In genomic region chr18:2263303-2263702, GRCh38 we compare ENCODE assay signal across 29 cellular contexts.
"Had no signal": no experiment of that assay in that cellular context is flagged by ENCODE, and none has a peak within 500 bp of the region (broad histone marks: within the 10 kb centered on the region; RNA-seq: fewer than 3 reads in every experiment).

No MANE protein-coding gene starts in this region.

- H3K36me3 ChIP-seq: ascending aorta, breast epithelium, cardiac muscle cell, colonic mucosa, WERI-Rb-1 had no signal

- H3K4me1 ChIP-seq: ascending aorta, breast epithelium, colonic mucosa had no signal

- H3K27ac ChIP-seq: ascending aorta, breast epithelium, cardiac muscle cell, colonic mucosa, epithelial cell of prostate, WERI-Rb-1 had no signal

- FAIRE-seq: endometrium, endothelial cell of umbilical vein, frontal cortex had no signal

- H3K9me3 ChIP-seq: ascending aorta, breast epithelium, colonic mucosa had no signal

- H3K27me3 ChIP-seq: ascending aorta, breast epithelium, cardiac muscle cell, colonic mucosa had no signal

- DNase-seq: activated B cell treated with CpG ODN at 0.5 μM for 24 hours; activated CD4-positive, alpha-beta memory T cell treated with anti-CD3 and anti-CD28 coated beads, Interleukin-2, amount 10 ng/mL, durations not matched to agents 7 days and 5 days; activated CD4-positive, alpha-beta T cell treated with anti-CD3 and anti-CD28 coated beads, Interleukin-2, amount 10 ng/mL, durations not matched to agents 7 days and 5 days; activated CD4-positive, alpha-beta T cell treated with anti-CD3 and anti-CD28 coated beads, Interleukin-2, amount 50 U/mL, for 4 hours; activated CD8-positive, alpha-beta memory T cell treated with anti-CD3 and anti-CD28 coated beads, Interleukin-2, amount 50 U/mL, for 48 hours; activated gamma-delta T cell; activated naive CD4-positive, alpha-beta T cell; activated naive CD4-positive, alpha-beta T cell treated with anti-CD3 and anti-CD28 coated beads, Interleukin-2, amount 10 ng/mL, durations not matched to agents 7 days and 5 days; activated naive CD8-positive, alpha-beta T cell treated with anti-CD3 and anti-CD28 coated beads, Interleukin-2, amount 10 ng/mL, durations not matched to agents 7 days and 5 days; activated T-cell treated with anti-CD3 and anti-CD28 coated beads for 4 hours; activated T-cell treated with anti-CD3 and anti-CD28 coated beads, Interleukin-2, amount 50 U/mL, for 24 hours; activated T-cell treated with anti-CD3 and anti-CD28 coated beads, Interleukin-2, amount 50 U/mL, for 72 hours; central memory CD4-positive, alpha-beta T cell; cerebellar nuclear complex; colonic mucosa; effector CD8-positive, alpha-beta T cell; foreskin fibroblast; head of caudate nucleus; T-helper 1 cell; T-helper 17 cell; T1000; WERI-Rb-1 had no signal

- H3K4me3 ChIP-seq: ascending aorta, breast epithelium, cardiac muscle cell, colonic mucosa had no signal
